Comparison of ENCODE assay signal across 12 cellular contexts in genomic region chr14:101469382-101470251, GRCh38.
"Had no signal": no experiment of that assay in that cellular context is flagged by ENCODE, and none has a peak within 500 bp of the region (broad histone marks: within the 10 kb centered on the region; RNA-seq: fewer than 3 reads in every experiment).

No MANE protein-coding gene starts in this region.

- ATAC-seq: activated CD4-positive, alpha-beta T cell treated with anti-CD3 and anti-CD28 coated beads for 36 hours; activated CD8-positive, alpha-beta T cell treated with anti-CD3 and anti-CD28 coated beads, Interleukin-2, amount 10 ng/mL, durations not matched to agents 7 days and 5 days; left lung; natural killer cell treated with Interleukin-12 subunit alpha and Interleukin-12 subunit beta and Interleukin-15 and Interleukin-18, amount 100 ng/mL, for 72 hours had no signal

- H3K9me3 ChIP-seq: breast epithelium, left lung, thyroid gland had no signal

- H3K27ac ChIP-seq: breast epithelium, left lung, thyroid gland, VCaP had no signal

- H3K4me1 ChIP-seq: breast epithelium, left lung had no signal

- H3K27me3 ChIP-seq: thyroid gland had no signal

- H3K4me3 ChIP-seq: breast epithelium, left lung, thyroid gland had no signal

- H3K36me3 ChIP-seq: breast epithelium, left lung, thyroid gland had no signal

- DNase-seq: activated CD4-positive, alpha-beta T cell treated with anti-CD3 and anti-CD28 coated beads for 36 hours; activated CD8-positive, alpha-beta T cell treated with anti-CD3 and anti-CD28 coated beads, Interleukin-2, amount 10 ng/mL, durations not matched to agents 7 days and 5 days; activated gamma-delta T cell; activated T-cell treated with anti-CD3 and anti-CD28 coated beads, Interleukin-2, amount 50 U/mL, for 1 hour; foreskin melanocyte; stimulated activated CD4-positive, alpha-beta T cell treated with anti-CD3 and anti-CD28 coated beads, Interleukin-15, amount 100 ng/mL, for 24 hours; T1000; thyroid gland had no signal
